In the genomic region with DNA sequence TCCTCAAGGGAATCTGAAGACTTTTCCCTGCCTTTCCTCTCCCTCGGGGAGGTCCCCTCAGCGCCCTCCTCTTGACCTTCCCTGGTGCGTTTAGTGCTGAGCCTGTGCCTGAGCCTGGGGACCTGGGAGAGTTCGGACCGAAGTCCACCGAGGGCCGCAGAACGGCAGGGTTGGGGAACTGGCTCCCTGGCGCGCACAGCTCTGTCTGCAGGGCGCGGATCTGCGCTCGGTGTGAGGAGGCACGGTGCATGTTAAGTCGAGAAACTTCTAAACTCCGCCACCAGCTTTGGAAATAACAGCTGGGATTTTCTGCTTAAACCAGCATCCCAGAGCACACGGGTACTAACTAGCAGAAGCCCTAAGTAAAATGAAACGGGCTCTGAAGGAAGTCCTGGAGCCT, we compare ENCODE assay signal across 21 cellular contexts. TPM values are rescaled to one million over a fixed set of nuclear protein-coding genes. Genes with fewer than 3 reads are reported as not detected.
DNase-seq lines count a peak whose midpoint lies in the region; ATAC-seq and TF ChIP-seq lines count a peak whose summit lies in the region.
"Had no signal": no experiment of that assay in that cellular context is flagged by ENCODE, and none has a peak within 500 bp of the region (broad histone marks: within the 10 kb centered on the region; RNA-seq: fewer than 3 reads in every experiment).

No MANE protein-coding gene starts in this region.

- peak overlapping the region; percentile 66 for H3K27ac Mint-ChIP-seq in nephron progenitor cell
- H3K27ac Mint-ChIP-seq in activated T-helper 17 cell treated with anti-CD3 and anti-CD28 coated beads, Interleukin-2, amount 50 U/mL, for 72 hours: no peak overlapping the region

- H3K36me3 Mint-ChIP-seq in nephron progenitor cell (ENCODE audit: low read depth): peaks cover 3% of the 10 kb centered on the region
- no peaks in the 10 kb centered on the region for H3K36me3 Mint-ChIP-seq in activated T-helper 17 cell treated with anti-CD3 and anti-CD28 coated beads, Interleukin-2, amount 50 U/mL, for 72 hours (ENCODE audit: low read depth)
- H3K36me3 Mint-ChIP-seq: CD8-positive, alpha-beta memory T cell had no signal

- no peaks in the 10 kb centered on the region for H3K9me3 Mint-ChIP-seq in nephron progenitor cell
- no peaks in the 10 kb centered on the region for H3K9me3 Mint-ChIP-seq in activated T-helper 17 cell treated with anti-CD3 and anti-CD28 coated beads, Interleukin-2, amount 50 U/mL, for 72 hours
- H3K9me3 Mint-ChIP-seq: CD8-positive, alpha-beta memory T cell had no signal

- H3K27me3 Mint-ChIP-seq in nephron progenitor cell (ENCODE audit: low read depth, poor library complexity): peaks cover 29% of the 10 kb centered on the region
- H3K27me3 Mint-ChIP-seq in activated T-helper 17 cell treated with anti-CD3 and anti-CD28 coated beads, Interleukin-2, amount 50 U/mL, for 72 hours: no peaks in the 10 kb centered on the region

- peak; percentile 35 for ATAC-seq in left colon
- no peak for ATAC-seq in HG02588 (IDR thresholded peaks at IDR 0.05; ENCODE audit: unreplicated experiment)
- no peak for ATAC-seq in activated T-helper 17 cell treated with anti-CD3 and anti-CD28 coated beads, Interleukin-2, amount 50 U/mL, for 72 hours (replicated peaks)
- ATAC-seq: Right ventricle myocardium inferior had no signal

- no peak for TF ChIP-seq CTCF in nephron progenitor cell (IDR thresholded peaks at IDR 0.05)

- H3K4me3 Mint-ChIP-seq in nephron progenitor cell: no peak overlapping the region
- no peak overlapping the region for H3K4me3 Mint-ChIP-seq in activated T-helper 17 cell treated with anti-CD3 and anti-CD28 coated beads, Interleukin-2, amount 50 U/mL, for 72 hours
- H3K4me3 Mint-ChIP-seq: CD8-positive, alpha-beta memory T cell had no signal

- DNase-seq in DMS53 (lab: John Stamatoyannopoulos, UW) (peak; percentile 20), DMS53 treated with DMSO at 0.1 percent for 48 hours (lab: John Stamatoyannopoulos, UW; ENCODE audit: unreplicated experiment) (no peak), left colon (no peak), nephron progenitor cell (no peak), NCI-H69 (lab: John Stamatoyannopoulos, UW) (no peak), NCI-H446 (lab: John Stamatoyannopoulos, UW) (no peak)
- DNase-seq: ACHN; C1 segment of cervical spinal cord; Calu3; CD8-positive, alpha-beta memory T cell; DMS79; GOT3; Karpas-422; MV-4-11; NCI-H1105 treated with DMSO at 0.1 percent for 48 hours; NCI-H2029 treated with DMSO at 0.1 percent for 48 hours; NCI-H226; NCI-H524 treated with DMSO at 0.1 percent for 48 hours had no signal

- H3K4me1 Mint-ChIP-seq in nephron progenitor cell: peaks cover 47% of the 10 kb centered on the region
- no peaks in the 10 kb centered on the region for H3K4me1 Mint-ChIP-seq in activated T-helper 17 cell treated with anti-CD3 and anti-CD28 coated beads, Interleukin-2, amount 50 U/mL, for 72 hours

- intact Hi-C loops in left colon (cut with DNase I, micrococcal nuclease): no loop called here

RNA-seq across cellular contexts. Expression of a gene that starts 44.2 kb away (rescaled TPM):
- 10 to 100 TPM in 1 of 2 donors, 1 to 10 TPM in 1; 3.2 to 23.4 TPM for total RNA-seq in left colon
- total RNA-seq in activated T-helper 17 cell treated with anti-CD3 and anti-CD28 coated beads, Interleukin-2, amount 50 U/mL, for 72 hours: 1 to 10 TPM; 1.5 to 3.2 TPM

RNA-seq across cellular contexts. Expression of a gene that starts 48.5 kb away (rescaled TPM):
- 10 to 100 TPM; 46.0 to 51.6 TPM for total RNA-seq in left colon
- 10 to 100 TPM; 37.9 to 49.7 TPM for total RNA-seq in activated T-helper 17 cell treated with anti-CD3 and anti-CD28 coated beads, Interleukin-2, amount 50 U/mL, for 72 hours
